ENCODE assay signal across 1 cellular context in the genomic region with DNA sequence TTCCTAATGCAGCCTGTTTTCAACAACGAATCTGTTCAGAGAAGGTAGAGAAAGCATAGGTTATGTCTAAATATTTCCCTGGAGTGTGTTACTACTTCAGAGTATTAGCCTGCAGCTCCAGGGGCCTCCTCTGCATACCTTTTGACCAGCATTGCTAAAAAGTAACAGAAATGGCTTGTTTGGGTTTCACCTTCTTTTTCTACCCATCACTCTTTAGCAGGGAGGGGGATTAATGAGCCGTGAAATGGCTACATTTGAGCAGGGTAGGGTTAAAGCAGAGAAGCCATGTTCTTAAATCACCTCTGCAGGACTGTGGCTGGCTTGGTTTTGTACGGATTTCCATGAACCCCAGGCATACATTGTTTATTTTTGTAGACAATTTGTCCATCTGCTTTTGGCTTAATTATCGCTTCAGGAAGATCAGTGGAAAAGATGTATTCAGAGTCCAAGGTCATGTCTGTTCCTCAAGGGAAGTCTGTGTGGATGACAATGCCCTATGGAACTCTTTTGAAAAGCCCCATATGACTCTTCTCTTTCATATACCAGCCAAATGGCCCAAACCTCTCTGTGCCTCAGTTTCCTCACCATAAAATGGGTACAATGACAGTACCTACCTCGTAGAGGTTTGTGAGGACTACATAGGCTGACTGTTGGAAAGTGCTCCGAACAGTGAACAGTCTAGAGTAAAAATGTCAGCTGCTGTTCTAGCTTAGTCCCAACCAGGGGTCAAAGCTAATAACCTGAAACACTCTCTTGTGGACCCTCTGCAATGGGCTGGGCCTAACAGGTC.
TF ChIP-seq lines count a peak whose summit lies in the region.

No MANE protein-coding gene starts in this region.

TF ChIP-seq in SK-N-SH, 30 proteins besides CTCF, POLR2A, EP300 and RAD21 (continued from another document):
- TF ChIP-seq, protein P1, sequence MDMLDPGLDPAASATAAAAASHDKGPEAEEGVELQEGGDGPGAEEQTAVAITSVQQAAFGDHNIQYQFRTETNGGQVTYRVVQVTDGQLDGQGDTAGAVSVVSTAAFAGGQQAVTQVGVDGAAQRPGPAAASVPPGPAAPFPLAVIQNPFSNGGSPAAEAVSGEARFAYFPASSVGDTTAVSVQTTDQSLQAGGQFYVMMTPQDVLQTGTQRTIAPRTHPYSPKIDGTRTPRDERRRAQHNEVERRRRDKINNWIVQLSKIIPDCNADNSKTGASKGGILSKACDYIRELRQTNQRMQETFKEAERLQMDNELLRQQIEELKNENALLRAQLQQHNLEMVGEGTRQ (IDR thresholded peaks at IDR 0.05; ENCODE audit: borderline replicate concordance, low read depth, low read length), result no peak
- no peak for TF ChIP-seq JUND (IDR thresholded peaks at IDR 0.05)
- no peak for TF ChIP-seq SMC3 (IDR thresholded peaks at IDR 0.05; ENCODE audit: low read depth, low read length)
- TF ChIP-seq ELF1 (IDR thresholded peaks at IDR 0.05), result no peak
- no peak for TF ChIP-seq RCOR1 (IDR thresholded peaks at IDR 0.05; ENCODE audit: low read length)
